14 cellular contexts compared by ENCODE assay signal in the genomic region with DNA sequence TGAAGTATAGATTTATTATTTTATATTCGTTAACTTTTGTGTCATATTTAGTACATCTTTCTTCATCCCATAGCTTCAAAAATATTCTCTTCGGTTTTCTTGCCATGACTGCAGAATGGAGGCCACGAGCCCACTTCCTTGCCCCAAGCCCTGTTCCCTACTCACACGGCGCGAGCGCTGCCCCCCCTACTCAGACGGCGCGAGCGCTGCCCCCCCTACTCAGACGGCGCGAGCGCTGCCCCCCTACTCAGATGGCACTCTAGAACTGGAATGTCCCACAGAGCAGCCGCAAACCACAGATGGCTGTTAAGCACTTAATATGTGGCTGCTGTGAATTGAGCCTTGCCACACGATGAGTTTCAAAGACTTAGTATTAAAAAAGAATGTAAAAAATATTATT.
DNase-seq lines count a peak whose midpoint lies in the region; ATAC-seq and TF ChIP-seq lines count a peak whose summit lies in the region.
"Had no signal": no experiment of that assay in that cellular context is flagged by ENCODE, and none has a peak within 500 bp of the region (broad histone marks: within the 10 kb centered on the region; RNA-seq: fewer than 3 reads in every experiment).

No MANE protein-coding gene starts in this region.

- intact Hi-C loops in left ventricle myocardium inferior (cut with micrococcal nuclease) = no loop called here
- intact Hi-C loops in psoas muscle (cut with DNase I) = no loop called here
- intact Hi-C loops in activated CD4-positive, alpha-beta T cell treated with anti-CD3 and anti-CD28 coated beads, Interleukin-2, amount 10 ng/mL, durations not matched to agents 24 days and 14 days (cut with micrococcal nuclease) = no loop called here

- 46 to 74% (median 68%) methylated on average over 17 of the region's 17 CpGs for WGBS in psoas muscle, 3 donors

- TF ChIP-seq CTCF in GM10266 (IDR thresholded peaks at IDR 0.05; ENCODE audit: control insufficient read depth, insufficient read depth, low read depth, missing control alignments) (no peak), left ventricle myocardium inferior (IDR thresholded peaks at IDR 0.05; ENCODE audit: borderline replicate concordance) (no peak), psoas muscle (IDR thresholded peaks at IDR 0.05) (no peak)

- peaks cover 42% of the 10 kb centered on the region for H3K27me3 ChIP-seq in left ventricle myocardium inferior (ENCODE audit: low read depth)
- no peaks in the 10 kb centered on the region for H3K27me3 ChIP-seq in psoas muscle (ENCODE audit: insufficient read depth in 3 of 3, low read length in 2 of 3)
- H3K27me3 ChIP-seq: brain microvascular endothelial cell, Peyer's patch had no signal

- no peak overlapping the region for H3K4me3 Mint-ChIP-seq in activated CD4-positive, alpha-beta T cell treated with anti-CD3 and anti-CD28 coated beads, Interleukin-2, amount 10 ng/mL, durations not matched to agents 24 days and 14 days

- no peak overlapping the region for H3K27ac ChIP-seq in left ventricle myocardium inferior (replicated peaks)
- H3K27ac ChIP-seq in psoas muscle = no peak overlapping the region
- H3K27ac ChIP-seq: brain microvascular endothelial cell, Peyer's patch, thyroid gland had no signal

- H3K27me3 Mint-ChIP-seq in activated CD4-positive, alpha-beta T cell treated with anti-CD3 and anti-CD28 coated beads, Interleukin-2, amount 10 ng/mL, durations not matched to agents 24 days and 14 days = no peaks in the 10 kb centered on the region

- H3K36me3 ChIP-seq in left ventricle myocardium inferior (no peaks in the 10 kb centered on the region), psoas muscle (ENCODE audit: insufficient read depth in 1 of 2, low read depth in 1 of 2) (no peaks in the 10 kb centered on the region)
- H3K36me3 ChIP-seq: brain microvascular endothelial cell, Peyer's patch, thyroid gland had no signal

- DNase-seq in GM10266 (ENCODE audit: extremely low spot score) = peak; percentile 46
- DNase-seq in T-helper 1 cell = peak in 4 of 5 donors; percentile 9 to 46 (median 24)
- DNase-seq in left ventricle myocardium inferior = peak; percentile 30
- peak; percentile 21 to 54 for DNase-seq in psoas muscle
- DNase-seq in activated CD4-positive, alpha-beta T cell treated with anti-CD3 and anti-CD28 coated beads, Interleukin-2, amount 10 ng/mL, durations not matched to agents 24 days and 14 days = no peak
- DNase-seq: brain microvascular endothelial cell, IMR-90, NCI-H2081 had no signal

- H3K9me3 ChIP-seq in left ventricle myocardium inferior (replicated peaks) (peaks cover 6% of the 10 kb centered on the region), psoas muscle (no peaks in the 10 kb centered on the region)
- H3K9me3 ChIP-seq: thyroid gland had no signal

- H3K4me1 Mint-ChIP-seq in activated CD4-positive, alpha-beta T cell treated with anti-CD3 and anti-CD28 coated beads, Interleukin-2, amount 10 ng/mL, durations not matched to agents 24 days and 14 days = no peaks in the 10 kb centered on the region

- peak in 2 of 4 donors; percentile 56 to 73 for ATAC-seq in psoas muscle
- ATAC-seq in GM19455 (IDR thresholded peaks at IDR 0.05; ENCODE audit: unreplicated experiment) = no peak
- ATAC-seq in HG03354 (IDR thresholded peaks at IDR 0.05; ENCODE audit: poor library complexity, severe bottlenecking, unreplicated experiment) = no peak
- ATAC-seq in GM19463 (IDR thresholded peaks at IDR 0.05; ENCODE audit: unreplicated experiment) = no peak
- ATAC-seq: GM12878 had no signal

- peaks cover 2% of the 10 kb centered on the region for H3K36me3 Mint-ChIP-seq in activated CD4-positive, alpha-beta T cell treated with anti-CD3 and anti-CD28 coated beads, Interleukin-2, amount 10 ng/mL, durations not matched to agents 24 days and 14 days (ENCODE audit: low read depth)

- H3K4me3 ChIP-seq in left ventricle myocardium inferior = no peak overlapping the region
- no peak overlapping the region for H3K4me3 ChIP-seq in psoas muscle
- H3K4me3 ChIP-seq: GM12878, Peyer's patch, thyroid gland had no signal

- no peak overlapping the region for H3K27ac Mint-ChIP-seq in activated CD4-positive, alpha-beta T cell treated with anti-CD3 and anti-CD28 coated beads, Interleukin-2, amount 10 ng/mL, durations not matched to agents 24 days and 14 days

- no peaks in the 10 kb centered on the region for H3K4me1 ChIP-seq in left ventricle myocardium inferior
- H3K4me1 ChIP-seq in psoas muscle = no peaks in the 10 kb centered on the region
- H3K4me1 ChIP-seq: Peyer's patch, thyroid gland had no signal

- peaks cover 30% of the 10 kb centered on the region for H3K9me3 Mint-ChIP-seq in activated CD4-positive, alpha-beta T cell treated with anti-CD3 and anti-CD28 coated beads, Interleukin-2, amount 10 ng/mL, durations not matched to agents 24 days and 14 days
